Comparison of ENCODE assay signal across 11 cellular contexts in the genomic region with DNA sequence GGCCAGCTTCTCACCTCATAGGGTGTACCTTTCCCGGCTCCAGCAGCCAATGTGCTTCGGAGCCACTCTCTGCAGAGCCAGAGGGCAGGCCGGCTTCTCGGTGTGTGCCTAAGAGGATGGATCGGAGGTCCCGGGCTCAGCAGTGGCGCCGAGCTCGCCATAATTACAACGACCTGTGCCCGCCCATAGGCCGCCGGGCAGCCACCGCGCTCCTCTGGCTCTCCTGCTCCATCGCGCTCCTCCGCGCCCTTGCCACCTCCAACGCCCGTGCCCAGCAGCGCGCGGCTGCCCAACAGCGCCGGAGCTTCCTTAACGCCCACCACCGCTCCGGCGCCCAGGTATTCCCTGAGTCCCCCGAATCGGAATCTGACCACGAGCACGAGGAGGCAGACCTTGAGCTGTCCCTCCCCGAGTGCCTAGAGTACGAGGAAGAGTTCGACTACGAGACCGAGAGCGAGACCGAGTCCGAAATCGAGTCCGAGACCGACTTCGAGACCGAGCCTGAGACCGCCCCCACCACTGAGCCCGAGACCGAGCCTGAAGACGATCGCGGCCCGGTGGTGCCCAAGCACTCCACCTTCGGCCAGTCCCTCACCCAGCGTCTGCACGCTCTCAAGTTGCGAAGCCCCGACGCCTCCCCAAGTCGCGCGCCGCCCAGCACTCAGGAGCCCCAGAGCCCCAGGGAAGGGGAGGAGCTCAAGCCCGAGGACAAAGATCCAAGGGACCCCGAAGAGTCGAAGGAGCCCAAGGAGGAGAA. TPM values are rescaled to one million over a fixed set of nuclear protein-coding genes. Genes with fewer than 3 reads are reported as not detected.
DNase-seq lines count a peak whose midpoint lies in the region; ATAC-seq lines count a peak whose summit lies in the region.
"Had no signal": no experiment of that assay in that cellular context is flagged by ENCODE, and none has a peak within 500 bp of the region (broad histone marks: within the 10 kb centered on the region; RNA-seq: fewer than 3 reads in every experiment).

No MANE protein-coding gene starts in this region.

- no peak overlapping the region for H3K27ac Mint-ChIP-seq in activated naive CD4-positive, alpha-beta T cell treated with anti-CD3 and anti-CD28 coated beads for 36 hours
- H3K27ac Mint-ChIP-seq in T-cell = peak overlapping the region; percentile 20 to 34
- peak overlapping the region; percentile 76 for H3K27ac Mint-ChIP-seq in stimulated activated naive B cell treated with anti-CD40 and anti-IgM and Interleukin-4, amounts not matched to agents 10 μg/mL and 1 μg/mL and 100 μg/mL, for 72 hours

- no CpG with 5 or more reads among the region's 67 CpGs for WGBS in iPS DF 6.9 (ENCODE audit: insufficient coverage, insufficient read length)

- peaks cover 5% of the 10 kb centered on the region for H3K4me1 ChIP-seq in iPS DF 6.9 (ENCODE audit: control insufficient read depth, insufficient read depth, low read length)

- peak in 2 of 4 experiments; percentile 13 to 22 for ATAC-seq in T-cell (replicated peaks in 1 of 4)
- ATAC-seq in stimulated activated naive B cell treated with anti-CD40 and anti-IgM and Interleukin-4, amounts not matched to agents 10 μg/mL and 1 μg/mL and 100 μg/mL, for 72 hours (replicated peaks) = no peak

- peaks cover 12% of the 10 kb centered on the region for H3K36me3 ChIP-seq in iPS DF 6.9 (ENCODE audit: control insufficient read depth, insufficient read depth, low read length)

- peaks cover 3% of the 10 kb centered on the region for H3K36me3 Mint-ChIP-seq in activated naive CD4-positive, alpha-beta T cell treated with anti-CD3 and anti-CD28 coated beads for 36 hours (ENCODE audit: low read depth)
- H3K36me3 Mint-ChIP-seq in T-cell = no peaks in the 10 kb centered on the region
- peaks cover 3 to 17% of the 10 kb centered on the region in 2 donors for H3K36me3 Mint-ChIP-seq in stimulated activated naive B cell treated with anti-CD40 and anti-IgM and Interleukin-4, amounts not matched to agents 10 μg/mL and 1 μg/mL and 100 μg/mL, for 72 hours

- no peaks in the 10 kb centered on the region for H3K9me3 Mint-ChIP-seq in activated naive CD4-positive, alpha-beta T cell treated with anti-CD3 and anti-CD28 coated beads for 36 hours
- H3K9me3 Mint-ChIP-seq in T-cell = no peaks in the 10 kb centered on the region
- no peaks in the 10 kb centered on the region for H3K9me3 Mint-ChIP-seq in stimulated activated naive B cell treated with anti-CD40 and anti-IgM and Interleukin-4, amounts not matched to agents 10 μg/mL and 1 μg/mL and 100 μg/mL, for 72 hours

- H3K4me1 Mint-ChIP-seq in activated naive CD4-positive, alpha-beta T cell treated with anti-CD3 and anti-CD28 coated beads for 36 hours (ENCODE audit: low read depth) = peaks cover 12% of the 10 kb centered on the region
- peaks cover 0 to 17% (median 8%) of the 10 kb centered on the region in 3 donors for H3K4me1 Mint-ChIP-seq in T-cell
- peaks cover 12 to 23% of the 10 kb centered on the region in 2 donors for H3K4me1 Mint-ChIP-seq in stimulated activated naive B cell treated with anti-CD40 and anti-IgM and Interleukin-4, amounts not matched to agents 10 μg/mL and 1 μg/mL and 100 μg/mL, for 72 hours

- intact Hi-C loops in activated naive CD4-positive, alpha-beta T cell treated with anti-CD3 and anti-CD28 coated beads for 36 hours (cut with micrococcal nuclease) = loop anchor here (2.0 to 5.0 kb wide), 3 partner anchors 189 to 603 kb away; a partner anchor contains a TSS

- peak overlapping the region; percentile 51 for H3K4me3 Mint-ChIP-seq in activated naive CD4-positive, alpha-beta T cell treated with anti-CD3 and anti-CD28 coated beads for 36 hours
- H3K4me3 Mint-ChIP-seq in T-cell = peak overlapping the region; percentile 41 to 68 (median 44)
- peak overlapping the region; percentile 47 to 75 for H3K4me3 Mint-ChIP-seq in stimulated activated naive B cell treated with anti-CD40 and anti-IgM and Interleukin-4, amounts not matched to agents 10 μg/mL and 1 μg/mL and 100 μg/mL, for 72 hours

- peaks cover 44% of the 10 kb centered on the region for H3K27me3 Mint-ChIP-seq in activated naive CD4-positive, alpha-beta T cell treated with anti-CD3 and anti-CD28 coated beads for 36 hours (ENCODE audit: low read depth)
- H3K27me3 Mint-ChIP-seq in T-cell = peaks cover 12 to 64% of the 10 kb centered on the region in 2 donors
- H3K27me3 Mint-ChIP-seq in stimulated activated naive B cell treated with anti-CD40 and anti-IgM and Interleukin-4, amounts not matched to agents 10 μg/mL and 1 μg/mL and 100 μg/mL, for 72 hours = peaks cover 50 to 65% of the 10 kb centered on the region in 2 donors

- peak overlapping the region; percentile 13; the same call in 1 of the 2 replicates for H3K4me3 ChIP-seq in iPS DF 6.9 (ENCODE audit: low read length)

- no peaks in the 10 kb centered on the region for H3K9me3 ChIP-seq in iPS DF 6.9 (ENCODE audit: control insufficient read depth, insufficient read depth, low read length)

- CTCF ChIA-PET in activated naive CD4-positive, alpha-beta T cell treated with anti-CD3 and anti-CD28 coated beads for 36 hours (lab: Charles Lee) = interaction anchor here (1.0 to 2.6 kb wide), 4 partner anchors 11 to 359 kb away, joined by 3 to 10 read pairs (median 4); no protein-coding TSS in a partner anchor
- CTCF ChIA-PET in T-cell (lab: Charles Lee) = interaction anchor here (0.7 to 1.4 kb wide), 3 partner anchors 90 to 505 kb away, joined by 3 to 4 read pairs (median 4); no protein-coding TSS in a partner anchor

- POLR2A ChIA-PET in T-cell (lab: Charles Lee) = interaction anchor here (0.5 kb wide), 2 partner anchors 249 to 481 kb away, joined by 4 to 9 read pairs; no protein-coding TSS in a partner anchor

- DNase-seq in activated naive CD4-positive, alpha-beta T cell treated with anti-CD3 and anti-CD28 coated beads for 36 hours = no peak
- no peak for DNase-seq in activated naive CD4-positive, alpha-beta T cell (lab: John Stamatoyannopoulos, UW)
- DNase-seq in T-cell (no peak), iPS DF 6.9 (ENCODE audit: low read depth, low spot score) (no peak), COLO668 (lab: John Stamatoyannopoulos, UW; ENCODE audit: unreplicated experiment) (no peak), RPMI8226 (no peak), EL (no peak)
- no peak for DNase-seq in stimulated activated naive B cell treated with anti-CD40 and anti-IgM and Interleukin-4, amounts not matched to agents 10 μg/mL and 1 μg/mL and 100 μg/mL, for 72 hours
- DNase-seq: NCI-H1930 had no signal

- no peak overlapping the region for H3K27ac ChIP-seq in iPS DF 6.9 (ENCODE audit: low read length)
- H3K27ac ChIP-seq: skin epidermis had no signal

- H3K27me3 ChIP-seq in iPS DF 6.9 (ENCODE audit: control insufficient read depth, insufficient read depth, low read length) = peaks cover 8% of the 10 kb centered on the region; the same call in 1 of the 2 replicates

RNA-seq across cellular contexts. Expression of a gene that starts 10.5 kb away (rescaled TPM):
- total RNA-seq in activated naive CD4-positive, alpha-beta T cell treated with anti-CD3 and anti-CD28 coated beads for 36 hours = 1 to 10 TPM; 1.6 to 1.9 TPM
- 1 to 10 TPM; 1.1 to 1.7 (median 1.5) TPM for total RNA-seq in T-cell
- total RNA-seq: lung microvascular endothelial cell had no signal

RNA-seq across cellular contexts. Expression of a gene that starts 12.3 kb away (rescaled TPM):
- total RNA-seq in activated naive CD4-positive, alpha-beta T cell treated with anti-CD3 and anti-CD28 coated beads for 36 hours = 100 to 1,000 TPM; 770 to 802 TPM
- 100 to 1,000 TPM; 578 to 855 (median 640) TPM for total RNA-seq in T-cell
